Comparison of ENCODE assay signal across 18 cellular contexts in genomic region chr7:157996359-157997079, GRCh38.
DNase-seq lines count a peak whose midpoint lies in the region; ATAC-seq, FAIRE-seq and TF ChIP-seq lines count a peak whose summit lies in the region.
"Had no signal": no experiment of that assay in that cellular context is flagged by ENCODE, and none has a peak within 500 bp of the region (broad histone marks: within the 10 kb centered on the region; RNA-seq: fewer than 3 reads in every experiment).

No MANE protein-coding gene starts in this region.

- H3K23me2 ChIP-seq in H1 (ENCODE audit: low read depth, low read length) = no peaks in the 10 kb centered on the region

- H3K9me3 ChIP-seq in H1 (ENCODE audit: insufficient read depth in 2 of 2, low read depth in 1 of 2, low read length in 1 of 2) = 0 out of 4 replicates have a peak, but pooled peaks cover 0 to 2% of the 10 kb centered on the region in 2 experiments
- H3K9me3 ChIP-seq in osteoblast (ENCODE audit: low read depth, low read length) = no peaks in the 10 kb centered on the region

- H3K27ac ChIP-seq in H1 (ENCODE audit: low read depth, low read length) = no peak overlapping the region
- H3K27ac ChIP-seq in osteoblast (ENCODE audit: low read depth, low read length) = no peak overlapping the region

- FAIRE-seq in D721Med (lab: Jason Lieb, UNC) (no peak), H1 (lab: Jason Lieb, UNC) (no peak), RCC 7860 (lab: Jason Lieb, UNC) (no peak)

- peak overlapping the region; percentile 2; the same call in 1 of the 2 replicates for H3K18ac ChIP-seq in H1 (ENCODE audit: extremely low read depth, low read length)

- H3K36me3 ChIP-seq in H1 (ENCODE audit: control insufficient read depth in 2 of 4, insufficient read depth in 4 of 4, low read length in 3 of 4) (no peaks in the 10 kb centered on the region), osteoblast (ENCODE audit: insufficient read depth, low read length) (no peaks in the 10 kb centered on the region)

- no peak overlapping the region for H3K56ac ChIP-seq in H1 (replicated peaks; ENCODE audit: insufficient read length, low read depth, low read length)

- TF ChIP-seq EP300 in H1 (IDR thresholded peaks at IDR 0.05; ENCODE audit: borderline replicate concordance in 1 of 2, low read depth in 2 of 2, low read length in 2 of 2) = no peak

- H3K4me3 ChIP-seq in H1 (ENCODE audit: extremely low read depth in 1 of 4, insufficient read depth in 2 of 4, low read depth in 3 of 4, low read length in 4 of 4) (no peak overlapping the region), osteoblast (ENCODE audit: insufficient read depth, low read length) (no peak overlapping the region)

- ATAC-seq in HG03354 (IDR thresholded peaks at IDR 0.05; ENCODE audit: poor library complexity, severe bottlenecking, unreplicated experiment) (no peak), GM19463 (IDR thresholded peaks at IDR 0.05; ENCODE audit: unreplicated experiment) (no peak)
- ATAC-seq: CD8-positive, alpha-beta T cell had no signal

- H3K9ac ChIP-seq in H1 (replicated peaks in 1 of 4; ENCODE audit: extremely low read depth in 1 of 4, low read depth in 3 of 4, low read length in 3 of 4) = no peak overlapping the region

- peak; percentile 97 for DNase-seq in D721Med (ENCODE audit: insufficient read length, low spot score)
- DNase-seq in NCI-H2171 (lab: John Stamatoyannopoulos, UW) = peak; percentile 89
- DNase-seq in H1 (ENCODE audit: low read depth in 1 of 2, low spot score in 2 of 2) = no peak
- peak; percentile 90 for DNase-seq in osteoblast (ENCODE audit: insufficient read length, low spot score, missing footprints)
- no peak for DNase-seq in T-helper 1 cell
- DNase-seq in RCC 7860 (ENCODE audit: low spot score) = no peak
- DNase-seq: ACHN; CD8-positive, alpha-beta T cell; EL; H7; Kasumi-1; NCI-H1417; NCI-H2081; NCI-H345; NCI-H774; SW 1271 had no signal

- H2BK15ac ChIP-seq in H1 (ENCODE audit: low read length) = 0 out of 2 replicates have a peak overlapping the region, but pooled peaks have one; percentile 29

- no peak overlapping the region for H3K4ac ChIP-seq in H1 (replicated peaks; ENCODE audit: insufficient read length, low read depth, low read length)

- no peak overlapping the region for H2BK20ac ChIP-seq in H1 (ENCODE audit: low read length)

- H2BK120ac ChIP-seq in H1 (replicated peaks; ENCODE audit: low read depth, low read length) = no peak overlapping the region

- TF ChIP-seq CTCF in D721Med (IDR thresholded peaks at IDR 0.05; ENCODE audit: insufficient read depth, missing control alignments) (no peak), H1 (IDR thresholded peaks at IDR 0.05; ENCODE audit: control extremely low read depth in 1 of 3, insufficient read depth in 1 of 3, low read depth in 1 of 3, low read length in 3 of 3) (no peak), osteoblast (IDR thresholded peaks at IDR 0.05; ENCODE audit: extremely low read depth, low read depth, low read length) (no peak)

- no peak overlapping the region for H2BK12ac ChIP-seq in H1 (ENCODE audit: low read depth, low read length)

- no peak overlapping the region for H2BK5ac ChIP-seq in H1 (ENCODE audit: low read depth, low read length)

- no peak for TF ChIP-seq RAD21 in H1 (IDR thresholded peaks at IDR 0.05 in 1 of 2, conservative IDR thresholded peaks at IDR 0.05 in 1 of 2; ENCODE audit: low read depth in 2 of 2, low read length in 2 of 2)

- POLR2A ChIA-PET in H1 (lab: Charles Lee; ENCODE audit: partially characterized antibody) = no interaction called here

- no peak overlapping the region for H3K23ac ChIP-seq in H1 (ENCODE audit: insufficient read length)

- no peaks in the 10 kb centered on the region for H3K79me1 ChIP-seq in H1 (ENCODE audit: low read depth, low read length)

- H2AFZ ChIP-seq in H1 (ENCODE audit: low read length) (no peak overlapping the region), osteoblast (ENCODE audit: low read length) (no peak overlapping the region)

- H3K14ac ChIP-seq in H1 (ENCODE audit: insufficient read length) = no peak overlapping the region

- H3K4me1 ChIP-seq in H1 (replicated peaks in 1 of 4; ENCODE audit: control insufficient read depth in 3 of 4, insufficient read depth in 4 of 4, low read length in 3 of 4) = peaks cover 0 to 13% (median 2%) of the 10 kb centered on the region in 4 experiments; a peak in 2 of 7 replicates
- H3K4me1 ChIP-seq in osteoblast (ENCODE audit: insufficient read depth, low read length) = no peaks in the 10 kb centered on the region

- H3K27me3 ChIP-seq in H1 (replicated peaks in 1 of 4; ENCODE audit: control insufficient read depth in 3 of 4, extremely low read depth in 1 of 4, insufficient read depth in 3 of 4, low read length in 3 of 4) (no peaks in the 10 kb centered on the region), osteoblast (ENCODE audit: insufficient read depth, low read length) (no peaks in the 10 kb centered on the region)

- H4K20me1 ChIP-seq in H1 (replicated peaks in 1 of 2; ENCODE audit: control insufficient read depth in 1 of 2, insufficient read depth in 2 of 2, low read length in 2 of 2) = no peaks in the 10 kb centered on the region
- H4K20me1 ChIP-seq in osteoblast (ENCODE audit: insufficient read depth, low read length) = no peaks in the 10 kb centered on the region

- no peak overlapping the region for H4K91ac ChIP-seq in H1 (replicated peaks; ENCODE audit: insufficient read length, low read length)

- peak overlapping the region; percentile 53; the same call in 1 of the 2 replicates for H2AK5ac ChIP-seq in H1 (ENCODE audit: low read depth, low read length)

- no peak overlapping the region for H3K4me2 ChIP-seq in H1 (ENCODE audit: insufficient read depth in 1 of 2, low read depth in 2 of 2, low read length in 2 of 2)
- no peak overlapping the region for H3K4me2 ChIP-seq in osteoblast (ENCODE audit: insufficient read depth, low read length)

- no peak overlapping the region for H4K5ac ChIP-seq in H1 (ENCODE audit: insufficient read length, low read depth, low read length)

- no peak overlapping the region for H4K8ac ChIP-seq in H1 (ENCODE audit: extremely low read depth, insufficient read depth, low read length)

- H3K79me2 ChIP-seq in H1 (ENCODE audit: control insufficient read depth in 1 of 2, insufficient read depth in 2 of 2, low read length in 2 of 2) (no peaks in the 10 kb centered on the region), osteoblast (ENCODE audit: insufficient read depth, low read length) (no peaks in the 10 kb centered on the region)

- CTCF ChIA-PET in H1 (lab: Charles Lee; ENCODE audit: partially characterized antibody) = interaction anchor here (0.9 kb wide), 1 partner anchor 11 kb away, joined by 3 read pairs; no protein-coding TSS in a partner anchor

- 88% methylated on average over 13 of the region's 16 CpGs; no CpG with 5 or more reads in 1 of the 2 experiments for WGBS in H1 (ENCODE audit: extremely low coverage in 1 of 2, insufficient coverage in 1 of 2, insufficient read length in 1 of 2, insufficient replicate concordance in 2 of 2, low coverage in 1 of 2, low lambda C conversion rate in 2 of 2, missing lambda C conversion rate in 1 of 2), 2 experiments

- no peak for TF ChIP-seq POLR2A in H1 (IDR thresholded peaks at IDR 0.05; ENCODE audit: control extremely low read depth in 1 of 2, low read depth in 2 of 2, low read length in 2 of 2)

TF ChIP-seq in H1, 55 proteins besides CTCF, POLR2A, EP300 and RAD21:
- TF ChIP-seq BACH1 (IDR thresholded peaks at IDR 0.05; ENCODE audit: low read length) (no peak), RBBP5 (IDR thresholded peaks at IDR 0.05; ENCODE audit: borderline replicate concordance, low read depth, low read length) (no peak), CEBPB (IDR thresholded peaks at IDR 0.05; ENCODE audit: low read depth, low read length) (no peak), EZH2 (IDR thresholded peaks at IDR 0.05; ENCODE audit: low read depth, low read length, severe bottlenecking) (no peak), FOSL1 (IDR thresholded peaks at IDR 0.05; ENCODE audit: insufficient read depth, low read depth, low read length) (no peak), USF2 (IDR thresholded peaks at IDR 0.05; ENCODE audit: low read length) (no peak), TAF7 (optimal IDR thresholded peaks at IDR 0.05; ENCODE audit: borderline replicate concordance, low read depth, low read length) (no peak), E2F6 (IDR thresholded peaks at IDR 0.05) (no peak), CTBP2 (IDR thresholded peaks at IDR 0.05; ENCODE audit: borderline replicate concordance, insufficient read depth, insufficient read length, low read length) (no peak), NANOG (IDR thresholded peaks at IDR 0.05; ENCODE audit: insufficient read depth, low read depth, low read length, poor library complexity, severe bottlenecking) (no peak), SP4 (IDR thresholded peaks at IDR 0.05; ENCODE audit: low read length) (no peak), GTF2F1 (IDR thresholded peaks at IDR 0.05; ENCODE audit: borderline replicate concordance, low read depth, low read length) (no peak), CHD1 (IDR thresholded peaks at IDR 0.05; ENCODE audit: low read depth, low read length) (no peak), BCL11A (IDR thresholded peaks at IDR 0.05; ENCODE audit: low read depth in 2 of 2, low read length in 2 of 2) (no peak), HDAC2 (IDR thresholded peaks at IDR 0.05; ENCODE audit: borderline replicate concordance in 1 of 2, low read depth in 2 of 2, low read length in 2 of 2) (no peak)

Comparison
In these comparisons a context has a peak if more than half of its experiments do, and no peak if none do; other contexts are left out.
1. DNase-seq: peak in D721Med (single experiment), NCI-H2171 (single experiment) and osteoblast (single experiment); none in H1 (0 of 2), T-helper 1 cell (0 of 5) and RCC 7860 (single experiment).